15 cellular contexts compared by ENCODE assay signal in the genomic region with DNA sequence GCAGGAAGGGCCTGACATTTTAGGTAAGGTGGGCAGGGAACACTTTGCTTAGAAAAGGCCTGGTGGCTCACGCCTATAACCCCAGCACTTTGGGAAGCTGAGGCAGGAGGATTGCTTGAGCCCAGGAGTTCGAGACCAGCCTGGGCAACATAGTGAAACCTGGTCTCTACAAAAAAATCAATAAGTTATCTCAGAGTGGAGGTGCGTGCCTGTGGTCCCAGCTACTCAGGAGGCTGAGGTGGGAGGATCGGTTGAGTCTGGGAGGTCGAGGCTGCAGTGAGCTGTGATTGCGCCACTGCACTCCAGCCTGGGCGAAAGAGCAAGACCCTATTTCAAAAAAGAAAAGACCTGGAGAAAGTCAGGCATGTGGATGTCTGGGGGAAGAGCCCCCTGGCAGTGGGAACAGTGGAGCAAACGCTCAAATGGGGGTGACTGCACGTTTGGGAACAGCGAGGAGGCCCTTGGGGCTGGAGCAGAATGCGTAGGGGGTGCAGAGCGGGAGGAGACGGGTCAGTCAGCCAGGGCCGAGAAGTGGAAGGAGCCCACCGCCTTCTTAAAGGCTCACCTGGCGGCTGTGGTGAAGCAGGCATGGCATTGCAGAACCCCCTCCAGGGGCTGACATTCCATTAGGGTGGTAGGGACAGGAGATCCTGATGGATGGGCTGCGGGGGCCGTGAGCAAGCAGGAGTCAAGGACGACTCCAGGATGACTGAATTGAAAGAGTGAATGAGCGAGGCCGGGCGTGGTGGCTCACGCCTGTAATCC. TPM values are rescaled to one million over a fixed set of nuclear protein-coding genes. Genes with fewer than 3 reads are reported as not detected.
"Had no signal": no experiment of that assay in that cellular context is flagged by ENCODE, and none has a peak within 500 bp of the region (broad histone marks: within the 10 kb centered on the region; RNA-seq: fewer than 3 reads in every experiment).

No MANE protein-coding gene starts in this region.

- DNase-seq: activated CD4-positive, alpha-beta memory T cell treated with anti-CD3 and anti-CD28 coated beads for 36 hours; activated CD8-positive, alpha-beta memory T cell treated with anti-CD3 and anti-CD28 coated beads, Interleukin-2, amount 10 ng/mL, durations not matched to agents 7 days and 5 days; activated T-cell treated with anti-CD3 and anti-CD28 coated beads, Interleukin-2, amount 50 U/mL, for 1 hour; esophagus squamous epithelium; stomach had no signal

- H3K4me3 Mint-ChIP-seq: activated CD4-positive, alpha-beta memory T cell treated with anti-CD3 and anti-CD28 coated beads for 36 hours; activated CD8-positive, alpha-beta memory T cell treated with anti-CD3 and anti-CD28 coated beads, Interleukin-2, amount 10 ng/mL, durations not matched to agents 7 days and 5 days; activated naive CD4-positive, alpha-beta T cell treated with anti-CD3 and anti-CD28 coated beads, Interleukin-2, amount 50 U/mL, for 24 hours; T-helper 2 cell treated with Interferon-gamma antibody and Interleukin-4, amounts not matched to agents 5 μg/mL and 100 μg/mL, for 36 hours had no signal

- ATAC-seq: activated CD8-positive, alpha-beta memory T cell treated with anti-CD3 and anti-CD28 coated beads, Interleukin-2, amount 10 ng/mL, durations not matched to agents 7 days and 5 days had no signal

- H3K36me3 ChIP-seq: adrenal gland, cardiac muscle cell, esophagus squamous epithelium, stomach, thoracic aorta had no signal

- H3K27ac ChIP-seq: adrenal gland, cardiac muscle cell, esophagus squamous epithelium, stomach, thoracic aorta had no signal

- H3K36me3 Mint-ChIP-seq: activated CD4-positive, alpha-beta memory T cell treated with anti-CD3 and anti-CD28 coated beads for 36 hours; activated CD8-positive, alpha-beta memory T cell treated with anti-CD3 and anti-CD28 coated beads, Interleukin-2, amount 10 ng/mL, durations not matched to agents 7 days and 5 days had no signal

- H3K27ac Mint-ChIP-seq: activated CD4-positive, alpha-beta memory T cell treated with anti-CD3 and anti-CD28 coated beads for 36 hours; activated CD8-positive, alpha-beta memory T cell treated with anti-CD3 and anti-CD28 coated beads, Interleukin-2, amount 10 ng/mL, durations not matched to agents 7 days and 5 days; activated naive CD4-positive, alpha-beta T cell treated with anti-CD3 and anti-CD28 coated beads, Interleukin-2, amount 50 U/mL, for 24 hours; progenitor cell of endocrine pancreas; T-helper 2 cell treated with Interferon-gamma antibody and Interleukin-4, amounts not matched to agents 5 μg/mL and 100 μg/mL, for 36 hours had no signal

- H3K4me3 ChIP-seq: adrenal gland, cardiac muscle cell, esophagus squamous epithelium, stomach, thoracic aorta had no signal

RNA-seq across cellular contexts. Expression of a gene that starts 46.6 kb away (rescaled TPM):
- total RNA-seq: activated CD4-positive, alpha-beta memory T cell treated with anti-CD3 and anti-CD28 coated beads for 36 hours; activated CD8-positive, alpha-beta memory T cell treated with anti-CD3 and anti-CD28 coated beads, Interleukin-2, amount 10 ng/mL, durations not matched to agents 7 days and 5 days; endothelial cell of umbilical vein; fibroblast of villous mesenchyme; glomerular endothelial cell; lung microvascular endothelial cell; progenitor cell of endocrine pancreas had no signal
